Comparison of ENCODE assay signal across 21 cellular contexts in genomic region chr5:17187401-17187800, GRCh38. TPM values are rescaled to one million over a fixed set of nuclear protein-coding genes. Genes with fewer than 3 reads are reported as not detected.
A peak's percentile ranks its signal among the peaks of the same experiment; 100 is the strongest.
DNase-seq lines count a peak whose midpoint lies in the region; ATAC-seq, FAIRE-seq and TF ChIP-seq lines count a peak whose summit lies in the region.
"Had no signal": no experiment of that assay in that cellular context is flagged by ENCODE, and none has a peak within 500 bp of the region (broad histone marks: within the 10 kb centered on the region; RNA-seq: fewer than 3 reads in every experiment).

No MANE protein-coding gene starts in this region.

- H2BK5ac ChIP-seq in H1 (ENCODE audit: low read depth, low read length), result no peak overlapping the region

- no peak overlapping the region for H3K4ac ChIP-seq in H1 (replicated peaks; ENCODE audit: insufficient read length, low read depth, low read length)

- DNase-seq in Daoy (ENCODE audit: low read depth), result peak; percentile 85
- DNase-seq in MV-4-11 (lab: John Stamatoyannopoulos, UW), result peak; percentile 12
- DNase-seq in H1 (ENCODE audit: low read depth in 1 of 2, low spot score in 2 of 2), result no peak
- DNase-seq in activated CD4-positive, CD25-positive, alpha-beta regulatory T cell (lab: John Stamatoyannopoulos, UW), result no peak
- DNase-seq in naive thymus-derived CD8-positive, alpha-beta T cell, result no peak
- DNase-seq: activated CD4-positive, alpha-beta T cell treated with anti-CD3 and anti-CD28 coated beads for 4 hours; activated naive CD8-positive, alpha-beta T cell treated with anti-CD3 and anti-CD28 coated beads, Interleukin-2, amount 10 ng/mL, durations not matched to agents 7 days and 5 days; activated T-cell treated with anti-CD3 and anti-CD28 coated beads, Interleukin-2, amount 50 U/mL, for 1 hour; H9; KG1; NCI-H2029; NCI-H524; Peyer's patch had no signal

- no peak overlapping the region for H3K23ac ChIP-seq in H1 (ENCODE audit: insufficient read length)

- H3K27ac ChIP-seq in H1 (ENCODE audit: low read depth, low read length), result no peak overlapping the region
- no peak overlapping the region for H3K27ac ChIP-seq in parathyroid adenoma
- H3K27ac ChIP-seq: BLaER1, Peyer's patch, tibial nerve had no signal

- H2BK20ac ChIP-seq in H1 (ENCODE audit: low read length), result no peak overlapping the region

- TF ChIP-seq POLR2A in H1 (IDR thresholded peaks at IDR 0.05; ENCODE audit: control extremely low read depth in 1 of 2, low read depth in 2 of 2, low read length in 2 of 2), result no peak

- ATAC-seq in naive thymus-derived CD8-positive, alpha-beta T cell, result no peak
- ATAC-seq in HG03432 (IDR thresholded peaks at IDR 0.05; ENCODE audit: unreplicated experiment) (no peak), GM21529 (IDR thresholded peaks at IDR 0.05; ENCODE audit: unreplicated experiment) (no peak)
- ATAC-seq: stimulated activated memory B cell treated with anti-CD40 and anti-IgM and Interleukin-4, amounts not matched to agents 10 μg/mL and 1 μg/mL and 100 μg/mL, for 72 hours had no signal

- no peak overlapping the region for H3K4me3 Mint-ChIP-seq in naive thymus-derived CD8-positive, alpha-beta T cell
- H3K4me3 Mint-ChIP-seq: activated naive CD8-positive, alpha-beta T cell treated with anti-CD3 and anti-CD28 coated beads, Interleukin-2, amount 10 ng/mL, durations not matched to agents 7 days and 5 days; central memory CD8-positive, alpha-beta T cell; H9; stimulated activated memory B cell treated with anti-CD40 and anti-IgM and Interleukin-4, amounts not matched to agents 10 μg/mL and 1 μg/mL and 100 μg/mL, for 72 hours; T-helper 1 cell treated with Interleukin-12 subunit alpha and Interleukin-12 subunit beta and Interleukin-4 antibody, amounts not matched to agents 30 μg/mL and 1 μg/mL, for 36 hours had no signal

- H3K9ac ChIP-seq in H1 (replicated peaks in 1 of 4; ENCODE audit: extremely low read depth in 1 of 4, low read depth in 3 of 4, low read length in 3 of 4) (no peak overlapping the region), parathyroid adenoma (no peak overlapping the region)
- H3K9ac ChIP-seq: BLaER1 had no signal

- H3K23me2 ChIP-seq in H1 (ENCODE audit: low read depth, low read length), result no peaks in the 10 kb centered on the region

- no peaks in the 10 kb centered on the region for H4K20me1 ChIP-seq in H1 (replicated peaks in 1 of 2; ENCODE audit: control insufficient read depth in 1 of 2, insufficient read depth in 2 of 2, low read length in 2 of 2)
- H4K20me1 ChIP-seq: BLaER1 had no signal

- H3K79me2 ChIP-seq in H1 (ENCODE audit: control insufficient read depth in 1 of 2, insufficient read depth in 2 of 2, low read length in 2 of 2) (no peaks in the 10 kb centered on the region), parathyroid adenoma (no peaks in the 10 kb centered on the region)

- H3K36me3 Mint-ChIP-seq in naive thymus-derived CD8-positive, alpha-beta T cell, result no peaks in the 10 kb centered on the region
- H3K36me3 Mint-ChIP-seq: activated naive CD8-positive, alpha-beta T cell treated with anti-CD3 and anti-CD28 coated beads, Interleukin-2, amount 10 ng/mL, durations not matched to agents 7 days and 5 days; stimulated activated memory B cell treated with anti-CD40 and anti-IgM and Interleukin-4, amounts not matched to agents 10 μg/mL and 1 μg/mL and 100 μg/mL, for 72 hours had no signal

- no peak for TF ChIP-seq RAD21 in H1 (IDR thresholded peaks at IDR 0.05 in 1 of 2, conservative IDR thresholded peaks at IDR 0.05 in 1 of 2; ENCODE audit: low read depth in 2 of 2, low read length in 2 of 2)

- peaks cover 5 to 31% (median 11%) of the 10 kb centered on the region in 5 donors for H3K27me3 Mint-ChIP-seq in naive thymus-derived CD8-positive, alpha-beta T cell
- H3K27me3 Mint-ChIP-seq: activated naive CD8-positive, alpha-beta T cell treated with anti-CD3 and anti-CD28 coated beads, Interleukin-2, amount 10 ng/mL, durations not matched to agents 7 days and 5 days; central memory CD8-positive, alpha-beta T cell; stimulated activated memory B cell treated with anti-CD40 and anti-IgM and Interleukin-4, amounts not matched to agents 10 μg/mL and 1 μg/mL and 100 μg/mL, for 72 hours had no signal

- POLR2A ChIA-PET in H1 (lab: Charles Lee; ENCODE audit: partially characterized antibody), result no interaction called here
- POLR2A ChIA-PET in naive thymus-derived CD8-positive, alpha-beta T cell (lab: Charles Lee), result no interaction called here

- H2AFZ ChIP-seq in H1 (ENCODE audit: low read length) (no peak overlapping the region), parathyroid adenoma (peak overlapping the region; percentile 59)

- H3K4me2 ChIP-seq in H1 (ENCODE audit: insufficient read depth in 1 of 2, low read depth in 2 of 2, low read length in 2 of 2) (no peak overlapping the region), parathyroid adenoma (ENCODE audit: low read length) (no peak overlapping the region)
- H3K4me2 ChIP-seq: BLaER1 had no signal

- no peaks in the 10 kb centered on the region for H3K9me3 ChIP-seq in H1 (ENCODE audit: insufficient read depth in 2 of 2, low read depth in 1 of 2, low read length in 1 of 2)
- H3K9me3 ChIP-seq in parathyroid adenoma (ENCODE audit: control insufficient read depth, low read length), result no peaks in the 10 kb centered on the region
- H3K9me3 ChIP-seq: BLaER1, Peyer's patch, tibial nerve had no signal

- peaks cover 0 to 12% (median 2%) of the 10 kb centered on the region in 4 experiments; a peak in 4 of 7 replicates for H3K4me1 ChIP-seq in H1 (replicated peaks in 1 of 4; ENCODE audit: control insufficient read depth in 3 of 4, insufficient read depth in 4 of 4, low read length in 3 of 4)
- H3K4me1 ChIP-seq in parathyroid adenoma, result peaks cover 34% of the 10 kb centered on the region

- WGBS in H1 (ENCODE audit: extremely low coverage in 1 of 2, insufficient coverage in 1 of 2, insufficient read length in 1 of 2, insufficient replicate concordance in 2 of 2, low coverage in 1 of 2, low lambda C conversion rate in 2 of 2, missing lambda C conversion rate in 1 of 2), 2 experiments, result 96% methylated on average over 3 of the region's 3 CpGs; no CpG with 5 or more reads in 1 of the 2 experiments

- H3K27ac Mint-ChIP-seq in naive thymus-derived CD8-positive, alpha-beta T cell, result no peak overlapping the region
- H3K27ac Mint-ChIP-seq: activated naive CD8-positive, alpha-beta T cell treated with anti-CD3 and anti-CD28 coated beads, Interleukin-2, amount 10 ng/mL, durations not matched to agents 7 days and 5 days; H9; stimulated activated memory B cell treated with anti-CD40 and anti-IgM and Interleukin-4, amounts not matched to agents 10 μg/mL and 1 μg/mL and 100 μg/mL, for 72 hours; T-helper 1 cell treated with Interleukin-12 subunit alpha and Interleukin-12 subunit beta and Interleukin-4 antibody, amounts not matched to agents 30 μg/mL and 1 μg/mL, for 36 hours had no signal

- H3K4me3 ChIP-seq in H1 (ENCODE audit: extremely low read depth in 1 of 4, insufficient read depth in 2 of 4, low read depth in 3 of 4, low read length in 4 of 4) (no peak overlapping the region), parathyroid adenoma (ENCODE audit: low read depth, low read length) (no peak overlapping the region)
- H3K4me3 ChIP-seq: BLaER1, Peyer's patch, tibial nerve had no signal

- no peak overlapping the region for H4K8ac ChIP-seq in H1 (ENCODE audit: extremely low read depth, insufficient read depth, low read length)

- no peak overlapping the region for H3K14ac ChIP-seq in H1 (ENCODE audit: insufficient read length)

- H4K91ac ChIP-seq in H1 (replicated peaks; ENCODE audit: insufficient read length, low read length), result no peak overlapping the region

- no peak for TF ChIP-seq EP300 in H1 (IDR thresholded peaks at IDR 0.05; ENCODE audit: borderline replicate concordance in 1 of 2, low read depth in 2 of 2, low read length in 2 of 2)

- H2AK5ac ChIP-seq in H1 (ENCODE audit: low read depth, low read length), result peak overlapping the region; percentile 10; the same call in 1 of the 2 replicates

- H4K5ac ChIP-seq in H1 (ENCODE audit: insufficient read length, low read depth, low read length), result no peak overlapping the region

- TF ChIP-seq CTCF in H1 (IDR thresholded peaks at IDR 0.05; ENCODE audit: control extremely low read depth in 1 of 3, insufficient read depth in 1 of 3, low read depth in 1 of 3, low read length in 3 of 3) (no peak), parathyroid adenoma (IDR thresholded peaks at IDR 0.05) (no peak)

- no peaks in the 10 kb centered on the region for H3K9me3 Mint-ChIP-seq in naive thymus-derived CD8-positive, alpha-beta T cell
- H3K9me3 Mint-ChIP-seq: activated naive CD8-positive, alpha-beta T cell treated with anti-CD3 and anti-CD28 coated beads, Interleukin-2, amount 10 ng/mL, durations not matched to agents 7 days and 5 days; stimulated activated memory B cell treated with anti-CD40 and anti-IgM and Interleukin-4, amounts not matched to agents 10 μg/mL and 1 μg/mL and 100 μg/mL, for 72 hours; T-helper 1 cell treated with Interleukin-12 subunit alpha and Interleukin-12 subunit beta and Interleukin-4 antibody, amounts not matched to agents 30 μg/mL and 1 μg/mL, for 36 hours had no signal

- H3K36me3 ChIP-seq in H1 (ENCODE audit: control insufficient read depth in 2 of 4, insufficient read depth in 4 of 4, low read length in 3 of 4), result no peaks in the 10 kb centered on the region
- H3K36me3 ChIP-seq in parathyroid adenoma (ENCODE audit: control insufficient read depth, insufficient read depth, low read length), result no peaks in the 10 kb centered on the region
- H3K36me3 ChIP-seq: BLaER1, Peyer's patch, tibial nerve had no signal

- no peaks in the 10 kb centered on the region for H3K79me1 ChIP-seq in H1 (ENCODE audit: low read depth, low read length)

- no peak overlapping the region for H2BK12ac ChIP-seq in H1 (ENCODE audit: low read depth, low read length)

- no peak overlapping the region for H3K18ac ChIP-seq in H1 (ENCODE audit: extremely low read depth, low read length)

- H3K27me3 ChIP-seq in H1 (replicated peaks in 1 of 4; ENCODE audit: control insufficient read depth in 3 of 4, extremely low read depth in 1 of 4, insufficient read depth in 3 of 4, low read length in 3 of 4) (no peaks in the 10 kb centered on the region), parathyroid adenoma (ENCODE audit: control insufficient read depth, insufficient read depth, low read length) (no peaks in the 10 kb centered on the region)
- H3K27me3 ChIP-seq: BLaER1, Peyer's patch, tibial nerve had no signal

- H2BK120ac ChIP-seq in H1 (replicated peaks; ENCODE audit: low read depth, low read length), result no peak overlapping the region

- 0 out of 2 replicates have a peak overlapping the region, but pooled peaks have one; percentile 76 for H2BK15ac ChIP-seq in H1 (ENCODE audit: low read length)

- no peak overlapping the region for H3K56ac ChIP-seq in H1 (replicated peaks; ENCODE audit: insufficient read length, low read depth, low read length)

- H3K4me1 Mint-ChIP-seq in naive thymus-derived CD8-positive, alpha-beta T cell, result peaks cover 0 to 6% (median 3%) of the 10 kb centered on the region in 4 donors
- H3K4me1 Mint-ChIP-seq: activated naive CD8-positive, alpha-beta T cell treated with anti-CD3 and anti-CD28 coated beads, Interleukin-2, amount 10 ng/mL, durations not matched to agents 7 days and 5 days; central memory CD8-positive, alpha-beta T cell had no signal

- FAIRE-seq in H1 (lab: Jason Lieb, UNC), result no peak

- CTCF ChIA-PET in H1 (lab: Charles Lee; ENCODE audit: partially characterized antibody), result interaction anchor here (0.7 to 4.9 kb wide), 10 partner anchors 15 to 413 kb away, joined by 3 to 59 read pairs (median 3); no protein-coding TSS in a partner anchor

RNA-seq across cellular contexts. Expression of gene BASP1, which starts 30.0 kb away (rescaled TPM):
- total RNA-seq in Daoy (2014; rRNA removed; shearing (Covaris generic)), result 114 and 124 TPM in 2 replicates
- total RNA-seq in H1 (2021; fragmentation: NEBNext Ultra II Directional; extraction: Animal tissue kit (Norgen Biotek cat#: 25700)), result 95.2 and 97.7 TPM in 2 replicates
- 66.2 and 104 TPM in 2 replicates for polyA plus RNA-seq in H1 (2011; rRNA removed)
- polyA plus RNA-seq in H1 (2011; cell fraction: cytosol; rRNA removed), result 91.7 TPM
- polyA plus RNA-seq in H1 (2011; cell fraction: nucleus; rRNA removed), result 24.6 TPM
- 70.7 to 85.8 TPM (median 73.4 TPM) in 4 replicates for polyA plus RNA-seq in H1 (2012, experiment 1 of 2)
- polyA plus RNA-seq in H1 (2012, experiment 2 of 2), result 56.0 TPM
- polyA plus RNA-seq in H1 (2013, experiment 1 of 2), result 163 TPM
- 165 TPM for polyA plus RNA-seq in H1 (2013, experiment 2 of 2)
- polyA minus RNA-seq in H1 (2011; rRNA and poly(A)+ RNA removed), result 11.9 and 14.6 TPM in 2 replicates
- 30.3 TPM for polyA minus RNA-seq in H1 (2011; cell fraction: cytosol; rRNA and poly(A)+ RNA removed)
- polyA minus RNA-seq in H1 (2011; cell fraction: nucleus; rRNA and poly(A)+ RNA removed), result 21.8 TPM
- 1 to 10 TPM; 1.5 to 2.4 TPM for total RNA-seq in naive thymus-derived CD8-positive, alpha-beta T cell
- polyA plus RNA-seq in naive thymus-derived CD8-positive, alpha-beta T cell, result under 1 TPM in 2 of 3 donors, not detected in 1; 0.09 to 0.16 TPM

Comparison
In these comparisons a context has a peak if more than half of its experiments do, and no peak if none do; other contexts are left out.
1. DNase-seq: peak in Daoy (single experiment) and MV-4-11 (single experiment); none in H1 (0 of 2), activated CD4-positive, CD25-positive, alpha-beta regulatory T cell (0 of 4) and naive thymus-derived CD8-positive, alpha-beta T cell (0 of 10).
2. RNA of gene BASP1, which starts 30.0 kb away (total RNA-seq): 114 to 124 TPM in Daoy and 95.2 to 97.7 TPM in H1; 1.5 to 2.4 TPM in naive thymus-derived CD8-positive, alpha-beta T cell; every median in the first group is over 10 times any median in the second.